8 cellular contexts compared by ENCODE assay signal in genomic region chr4:24980064-24980690, GRCh38. TPM values are rescaled to one million over a fixed set of nuclear protein-coding genes. Genes with fewer than 3 reads are reported as not detected.
A peak's percentile ranks its signal among the peaks of the same experiment; 100 is the strongest.
DNase-seq lines count a peak whose midpoint lies in the region; ATAC-seq and TF ChIP-seq lines count a peak whose summit lies in the region.

No MANE protein-coding gene starts in this region.

- CTCF ChIA-PET in activated CD4-positive, alpha-beta memory T cell treated with anti-CD3 and anti-CD28 coated beads for 36 hours (lab: Charles Lee), result interaction anchor here (0.6 to 4.8 kb wide), 35 partner anchors 9 to 591 kb away, joined by 3 to 41 read pairs (median 3); partner anchors contain the start of genes SEPSECS and ZCCHC4

- H3K9me3 Mint-ChIP-seq in activated CD4-positive, alpha-beta memory T cell treated with anti-CD3 and anti-CD28 coated beads for 36 hours, result no peaks in the 10 kb centered on the region
- no peaks in the 10 kb centered on the region for H3K9me3 Mint-ChIP-seq in endodermal cell

- H3K4me3 ChIP-seq in GM06990 (replicated peaks; ENCODE audit: low read depth, low read length) (peak overlapping the region; percentile 33), endodermal cell (ENCODE audit: low read length) (no peak overlapping the region)

- H3K27me3 ChIP-seq in GM06990 (replicated peaks; ENCODE audit: control insufficient read depth, insufficient read depth, low read length) (no peaks in the 10 kb centered on the region), endodermal cell (ENCODE audit: control insufficient read depth, insufficient read depth, low read length, poor library complexity, severe bottlenecking) (no peaks in the 10 kb centered on the region)

- TF ChIP-seq CTCF in GM06990 (IDR thresholded peaks at IDR 0.05; ENCODE audit: insufficient read depth, low read length, poor library complexity, severe bottlenecking) (peak; percentile 86), endodermal cell (conservative IDR thresholded peaks at IDR 0.05) (peak; percentile 93)

- no peaks in the 10 kb centered on the region for H3K36me3 Mint-ChIP-seq in activated CD4-positive, alpha-beta memory T cell treated with anti-CD3 and anti-CD28 coated beads for 36 hours
- H3K36me3 Mint-ChIP-seq in endodermal cell (ENCODE audit: low read depth), result no peaks in the 10 kb centered on the region

- no peak overlapping the region for H3K27ac ChIP-seq in endodermal cell (ENCODE audit: low read depth, low read length)

- H3K4me1 ChIP-seq in endodermal cell (ENCODE audit: control insufficient read depth, insufficient read depth, low read length), result no peaks in the 10 kb centered on the region

- 41 to 50% methylated on average over 14 to 17 of the region's 17 CpGs for WGBS in endodermal cell (ENCODE audit: insufficient coverage in 1 of 2, insufficient read length in 1 of 2), 2 experiments

- no peaks in the 10 kb centered on the region for H3K9me3 ChIP-seq in endodermal cell (ENCODE audit: control insufficient read depth, low read length)

- intact Hi-C loops in activated CD4-positive, alpha-beta memory T cell treated with anti-CD3 and anti-CD28 coated beads for 36 hours (cut with micrococcal nuclease), result loop anchor here (1.0 to 2.0 kb wide), 3 partner anchors 165 to 491 kb away; no protein-coding TSS in a partner anchor

- H3K9ac ChIP-seq in endodermal cell (ENCODE audit: extremely low read depth, low read length, poor library complexity, severe bottlenecking), result no peak overlapping the region

- no peak overlapping the region for H3K27ac Mint-ChIP-seq in activated CD4-positive, alpha-beta memory T cell treated with anti-CD3 and anti-CD28 coated beads for 36 hours
- H3K27ac Mint-ChIP-seq in endodermal cell, result no peak overlapping the region

- POLR2A ChIA-PET in activated CD4-positive, alpha-beta memory T cell treated with anti-CD3 and anti-CD28 coated beads for 36 hours (lab: Charles Lee), result no interaction called here

- H3K27me3 Mint-ChIP-seq in activated CD4-positive, alpha-beta memory T cell treated with anti-CD3 and anti-CD28 coated beads for 36 hours, result peaks cover 17% of the 10 kb centered on the region
- peaks cover 30% of the 10 kb centered on the region for H3K27me3 Mint-ChIP-seq in endodermal cell (ENCODE audit: insufficient read depth)

- ATAC-seq in HG02884 (IDR thresholded peaks at IDR 0.05; ENCODE audit: unreplicated experiment) (peak; percentile 51), HG02970 (IDR thresholded peaks at IDR 0.05; ENCODE audit: low FRiP score, unreplicated experiment) (no peak)

- DNase-seq in GM06990 (ENCODE audit: extremely low read depth, insufficient read length), result no peak
- peak; percentile 30 to 59 for DNase-seq in NCI-H526 (lab: John Stamatoyannopoulos, UW)
- peak; percentile 61 for DNase-seq in activated CD4-positive, alpha-beta memory T cell treated with anti-CD3 and anti-CD28 coated beads for 36 hours
- peak; percentile 81 for DNase-seq in endodermal cell
- DNase-seq in middle frontal gyrus (ENCODE audit: extremely low spot score, low spot score), result peak; percentile 33
- DNase-seq in stimulated activated CD8-positive, alpha-beta memory T cell treated with anti-CD3 and anti-CD28 coated beads, Interleukin-7, amount 100 ng/mL, for 1 hour (ENCODE audit: low read depth in 2 of 2), result peak; percentile 2 to 11

- H3K4me3 Mint-ChIP-seq in activated CD4-positive, alpha-beta memory T cell treated with anti-CD3 and anti-CD28 coated beads for 36 hours, result no peak overlapping the region
- no peak overlapping the region for H3K4me3 Mint-ChIP-seq in endodermal cell

- H3K36me3 ChIP-seq in GM06990 (ENCODE audit: control insufficient read depth, insufficient read depth, low read length) (no peaks in the 10 kb centered on the region), endodermal cell (ENCODE audit: control insufficient read depth, insufficient read depth, low read length) (no peaks in the 10 kb centered on the region)

- H3K4me1 Mint-ChIP-seq in activated CD4-positive, alpha-beta memory T cell treated with anti-CD3 and anti-CD28 coated beads for 36 hours (ENCODE audit: low read depth), result peaks cover 5% of the 10 kb centered on the region
- peaks cover 3% of the 10 kb centered on the region for H3K4me1 Mint-ChIP-seq in endodermal cell

RNA-seq across cellular contexts. Expression of gene LGI2, which starts 50.6 kb away (rescaled TPM):
- total RNA-seq in activated CD4-positive, alpha-beta memory T cell treated with anti-CD3 and anti-CD28 coated beads for 36 hours, result not detected
- total RNA-seq in endodermal cell, result 10 to 100 TPM in 1 of 2 donors, 1 to 10 TPM in 1; 6.5 to 15.9 TPM
- 5.1 TPM for polyA plus RNA-seq in endodermal cell (2013, experiment 1 of 2)
- 3.7 TPM for polyA plus RNA-seq in endodermal cell (2013, experiment 2 of 2)

Comparison
In these comparisons a context has a peak if more than half of its experiments do, and no peak if none do; other contexts are left out.
1. RNA of gene LGI2, which starts 50.6 kb away (total RNA-seq): 6.5 to 15.9 TPM in endodermal cell; not detected in activated CD4-positive, alpha-beta memory T cell treated with anti-CD3 and anti-CD28 coated beads for 36 hours; every median in the first group is over 4 times any median in the second.